22 cellular contexts compared by ENCODE assay signal in the genomic region with DNA sequence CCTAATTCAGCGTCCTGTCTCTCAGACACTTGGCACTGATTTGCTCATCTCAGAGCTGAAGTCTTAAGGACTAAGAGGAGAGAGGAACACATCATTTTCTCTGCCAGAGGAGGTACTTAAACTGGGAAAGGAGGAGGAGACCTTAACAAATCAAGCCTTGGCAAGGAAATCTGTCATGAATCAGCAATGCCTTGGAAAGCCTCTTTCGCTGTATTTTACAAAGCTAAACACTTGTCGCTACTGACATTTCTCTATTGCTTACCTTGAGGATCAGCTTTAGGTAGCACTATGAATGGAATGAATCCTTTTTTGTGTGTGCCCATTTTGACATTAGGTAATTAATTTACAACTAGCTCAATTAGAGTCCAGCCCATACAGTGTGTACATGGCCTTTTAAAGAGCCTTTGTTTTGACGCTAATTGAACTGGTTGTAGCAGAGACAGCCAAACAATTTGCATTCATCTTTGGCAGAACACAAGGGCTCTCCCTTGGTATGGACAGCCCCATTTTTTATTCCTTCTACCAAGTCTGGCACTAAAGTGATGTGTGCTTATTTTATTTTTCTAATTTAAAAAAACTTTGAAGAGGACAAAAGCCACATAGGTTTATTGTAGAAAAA. TPM values are rescaled to one million over a fixed set of nuclear protein-coding genes. Genes with fewer than 3 reads are reported as not detected.
DNase-seq lines count a peak whose midpoint lies in the region; ATAC-seq and TF ChIP-seq lines count a peak whose summit lies in the region.
"Had no signal": no experiment of that assay in that cellular context is flagged by ENCODE, and none has a peak within 500 bp of the region (broad histone marks: within the 10 kb centered on the region; RNA-seq: fewer than 3 reads in every experiment).

No MANE protein-coding gene starts in this region.

- H3K9me3 ChIP-seq in adrenal gland (replicated peaks in 1 of 3) = no peaks in the 10 kb centered on the region
- H3K9me3 ChIP-seq: breast epithelium, Caco-2, colonic mucosa, neutrophil, suprapubic skin had no signal

- H3K4me1 Mint-ChIP-seq in nephron progenitor cell = peaks cover 70% of the 10 kb centered on the region

- DNase-seq in Ammon's horn (ENCODE audit: low spot score) (peak; percentile 58), M059J (ENCODE audit: low read depth) (peak; percentile 24), fibroblast of mammary gland (ENCODE audit: low read depth) (peak; percentile 56), nephron progenitor cell (no peak), adrenal gland (no peak)
- DNase-seq: ACHN; activated gamma-delta T cell; Caco-2; colonic mucosa; effector memory CD8-positive, alpha-beta T cell; NCI-H1417 treated with DMSO at 0.1 percent for 48 hours; NCI-H524; RPMI8226; T-helper 2 cell had no signal

- H3K27ac Mint-ChIP-seq in nephron progenitor cell = peak overlapping the region; percentile 10
- H3K27ac Mint-ChIP-seq: effector memory CD8-positive, alpha-beta T cell; stimulated activated memory B cell treated with anti-CD40 and anti-IgM and Interleukin-4, amounts not matched to agents 10 μg/mL and 1 μg/mL and 100 μg/mL, for 72 hours had no signal

- H3K27ac ChIP-seq in adrenal gland = peak overlapping the region in 1 of 5 donors; percentile 41
- H3K27ac ChIP-seq: BLaER1 treated with 17β-estradiol and CSF1 and Interleukin-3, amounts not matched to agents 10 nM and 100 nM; colonic mucosa; neutrophil; suprapubic skin had no signal

- TF ChIP-seq CTCF in fibroblast of mammary gland (conservative IDR thresholded peaks at IDR 0.05; ENCODE audit: control insufficient read depth, insufficient read depth, low read depth, low read length) = no peak
- TF ChIP-seq CTCF in nephron progenitor cell (IDR thresholded peaks at IDR 0.05) = no peak
- no peak for TF ChIP-seq CTCF in adrenal gland (IDR thresholded peaks at IDR 0.05)

- H3K4me1 ChIP-seq in adrenal gland (replicated peaks in 1 of 2) = peaks cover 10 to 20% of the 10 kb centered on the region in 2 donors
- H3K4me1 ChIP-seq: breast epithelium, Caco-2, colonic mucosa, suprapubic skin had no signal

- H3K27me3 Mint-ChIP-seq in nephron progenitor cell (ENCODE audit: low read depth, poor library complexity) = no peaks in the 10 kb centered on the region
- H3K27me3 Mint-ChIP-seq: effector memory CD8-positive, alpha-beta T cell; stimulated activated memory B cell treated with anti-CD40 and anti-IgM and Interleukin-4, amounts not matched to agents 10 μg/mL and 1 μg/mL and 100 μg/mL, for 72 hours had no signal

- H3K4me3 ChIP-seq in fibroblast of mammary gland (ENCODE audit: control insufficient read depth, low read depth, low read length) (no peak overlapping the region), adrenal gland (no peak overlapping the region)
- H3K4me3 ChIP-seq: BLaER1 treated with 17β-estradiol and CSF1 and Interleukin-3, amounts not matched to agents 10 nM and 100 nM; breast epithelium; colonic mucosa; smooth muscle cell; suprapubic skin had no signal

- H3K9me3 Mint-ChIP-seq in nephron progenitor cell = no peaks in the 10 kb centered on the region
- H3K9me3 Mint-ChIP-seq: effector memory CD8-positive, alpha-beta T cell; stimulated activated memory B cell treated with anti-CD40 and anti-IgM and Interleukin-4, amounts not matched to agents 10 μg/mL and 1 μg/mL and 100 μg/mL, for 72 hours had no signal

- H3K36me3 Mint-ChIP-seq in nephron progenitor cell (ENCODE audit: low read depth) = no peaks in the 10 kb centered on the region
- H3K36me3 Mint-ChIP-seq: stimulated activated memory B cell treated with anti-CD40 and anti-IgM and Interleukin-4, amounts not matched to agents 10 μg/mL and 1 μg/mL and 100 μg/mL, for 72 hours had no signal

- intact Hi-C loops in adrenal gland (cut with DNase I) = no loop called here

- no peak overlapping the region for H3K4me3 Mint-ChIP-seq in nephron progenitor cell
- H3K4me3 Mint-ChIP-seq: effector memory CD8-positive, alpha-beta T cell; stimulated activated memory B cell treated with anti-CD40 and anti-IgM and Interleukin-4, amounts not matched to agents 10 μg/mL and 1 μg/mL and 100 μg/mL, for 72 hours had no signal

- no peak for ATAC-seq in GM18909 (IDR thresholded peaks at IDR 0.05; ENCODE audit: poor library complexity, unreplicated experiment)
- no peak for ATAC-seq in HG02852 (IDR thresholded peaks at IDR 0.05; ENCODE audit: unreplicated experiment)
- ATAC-seq: effector memory CD8-positive, alpha-beta T cell; stimulated activated memory B cell treated with anti-CD40 and anti-IgM and Interleukin-4, amounts not matched to agents 10 μg/mL and 1 μg/mL and 100 μg/mL, for 72 hours had no signal

- no peaks in the 10 kb centered on the region for H3K27me3 ChIP-seq in adrenal gland
- H3K27me3 ChIP-seq: BLaER1 treated with 17β-estradiol and CSF1 and Interleukin-3, amounts not matched to agents 10 nM and 100 nM; breast epithelium; colonic mucosa; neutrophil; suprapubic skin had no signal

- WGBS in adrenal gland, 4 donors = 46 to 53% (median 49%) methylated on average over 4 of the region's 4 CpGs

- TF ChIP-seq POLR2A in adrenal gland (IDR thresholded peaks at IDR 0.05) = no peak

- H3K36me3 ChIP-seq in adrenal gland (replicated peaks in 1 of 2) = no peaks in the 10 kb centered on the region
- H3K36me3 ChIP-seq: breast epithelium, colonic mucosa, neutrophil, suprapubic skin had no signal

RNA-seq across cellular contexts. Expression of gene AUTS2, which starts 37.4 kb away (rescaled TPM):
- 1.9 and 6.9 TPM in 2 replicates for total RNA-seq in M059J (2014; rRNA removed; shearing (Covaris generic))
- total RNA-seq in adrenal gland = 10 to 100 TPM; 10.6 to 28.4 (median 15.2) TPM
- 10 to 100 TPM in 1 of 3 donors, 1 to 10 TPM in 2; 6.4 to 18.7 (median 8.3) TPM for polyA plus RNA-seq in adrenal gland

Comparison
In these comparisons a context has a peak if more than half of its experiments do, and no peak if none do; other contexts are left out.
1. DNase-seq: peak in Ammon's horn (single experiment), M059J (single experiment) and fibroblast of mammary gland (single experiment); none in nephron progenitor cell (single experiment) and adrenal gland (0 of 7).